In genomic region chr1:245406426-245406825, GRCh38 we compare ENCODE assay signal across 19 cellular contexts.
DNase-seq lines count a peak whose midpoint lies in the region; ATAC-seq and TF ChIP-seq lines count a peak whose summit lies in the region.
"Had no signal": no experiment of that assay in that cellular context is flagged by ENCODE, and none has a peak within 500 bp of the region (broad histone marks: within the 10 kb centered on the region; RNA-seq: fewer than 3 reads in every experiment).

No MANE protein-coding gene starts in this region.

- H3F3A ChIP-seq in SK-N-SH (replicated peaks; ENCODE audit: insufficient read depth) (no peaks in the 10 kb centered on the region), neural progenitor cell (ENCODE audit: low read depth) (no peaks in the 10 kb centered on the region)

- no peak overlapping the region for H3K9ac ChIP-seq in SK-N-SH
- H3K9ac ChIP-seq in neural progenitor cell = no peak overlapping the region
- H3K9ac ChIP-seq: BLaER1 had no signal

- no peak for TF ChIP-seq POLR2A in GM18505 (IDR thresholded peaks at IDR 0.05; ENCODE audit: borderline replicate concordance, extremely low read depth, insufficient read depth, insufficient read length)

- CTCF ChIA-PET in SK-N-SH (lab: Yijun Ruan, JAX) = interaction anchor here (1.2 kb wide), 1 partner anchor 24 kb away, joined by 3 read pairs; no protein-coding TSS in a partner anchor

- H3K4me2 ChIP-seq in SK-N-SH (no peak overlapping the region), neural progenitor cell (no peak overlapping the region)
- H3K4me2 ChIP-seq: BLaER1 had no signal

- H3K9me2 ChIP-seq in SK-N-SH = no peaks in the 10 kb centered on the region

- TF ChIP-seq CTCF in SK-N-SH (IDR thresholded peaks at IDR 0.05) (no peak), neural progenitor cell (IDR thresholded peaks at IDR 0.05) (no peak)

- no peaks in the 10 kb centered on the region for H3K27me3 Mint-ChIP-seq in neural progenitor cell (ENCODE audit: insufficient read depth, low read depth)
- H3K27me3 Mint-ChIP-seq: CD4-positive, CD25-positive, alpha-beta regulatory T cell had no signal

- H3K36me3 ChIP-seq in SK-N-SH (replicated peaks in 1 of 2; ENCODE audit: control insufficient read depth in 1 of 2, insufficient read depth in 2 of 2, low read length in 1 of 2) (peaks cover 0 to 27% of the 10 kb centered on the region in 2 experiments), neural progenitor cell (no peaks in the 10 kb centered on the region)
- H3K36me3 ChIP-seq: BE2C, BLaER1 had no signal

- H3K4me1 ChIP-seq in SK-N-SH (ENCODE audit: control insufficient read depth in 1 of 2, insufficient read depth in 2 of 2, low read depth in 1 of 2, low read length in 1 of 2) (peaks cover 0 to 65% of the 10 kb centered on the region in 2 experiments; a peak in 2 of 4 replicates), neural progenitor cell (peaks cover 25% of the 10 kb centered on the region)
- H3K4me1 ChIP-seq: BLaER1 had no signal

- H3K9me3 ChIP-seq in SK-N-SH = no peaks in the 10 kb centered on the region
- H3K9me3 ChIP-seq in neural progenitor cell (ENCODE audit: low read depth) = no peaks in the 10 kb centered on the region
- H3K9me3 ChIP-seq: BE2C, BLaER1 had no signal

- no peak for TF ChIP-seq RAD21 in SK-N-SH (IDR thresholded peaks at IDR 0.05; ENCODE audit: low read length)

- H3K27ac ChIP-seq in SK-N-SH (ENCODE audit: low read depth in 2 of 2, low read length in 1 of 2) (peak overlapping the region in 1 of 2 experiments; percentile 93; a peak in 2 of 4 replicates), neural progenitor cell (no peak overlapping the region)
- H3K27ac ChIP-seq: BLaER1 had no signal

- H3K27ac Mint-ChIP-seq in neural progenitor cell = peak overlapping the region; percentile 30
- H3K27ac Mint-ChIP-seq: CD14-positive monocyte; CD4-positive, alpha-beta memory T cell; CD4-positive, CD25-positive, alpha-beta regulatory T cell; CD8-positive, alpha-beta memory T cell had no signal

- peak; percentile 91 for DNase-seq in NCI-H82 (lab: John Stamatoyannopoulos, UW)
- DNase-seq in SK-N-SH = peak; percentile 61
- DNase-seq in neural progenitor cell (ENCODE audit: low spot score) = no peak
- DNase-seq in NCI-H2081 treated with DMSO at 0.1 percent for 48 hours (lab: John Stamatoyannopoulos, UW) = no peak
- DNase-seq in activated CD4-positive, alpha-beta T cell treated with anti-CD3 and anti-CD28 coated beads, Interleukin-2, amount 50 U/mL, for 1 hour = no peak
- DNase-seq: 8988T; ACHN; BE2C; C1 segment of cervical spinal cord; CD4-positive, alpha-beta memory T cell; CD4-positive, CD25-positive, alpha-beta regulatory T cell; CD8-positive, alpha-beta memory T cell; COR-L47; DMS79 treated with DMSO at 0.1 percent for 48 hours; GF-D8 had no signal

- H4K20me1 ChIP-seq in SK-N-SH (ENCODE audit: insufficient read depth) (no peaks in the 10 kb centered on the region), neural progenitor cell (ENCODE audit: low read depth) (no peaks in the 10 kb centered on the region)
- H4K20me1 ChIP-seq: BLaER1 had no signal

- H2AFZ ChIP-seq in SK-N-SH (ENCODE audit: low read depth) = no peak overlapping the region
- no peak overlapping the region for H2AFZ ChIP-seq in neural progenitor cell (replicated peaks)

- no peak overlapping the region for H3K4me3 Mint-ChIP-seq in neural progenitor cell
- H3K4me3 Mint-ChIP-seq: CD14-positive monocyte; CD4-positive, alpha-beta memory T cell; CD4-positive, CD25-positive, alpha-beta regulatory T cell had no signal

- WGBS in SK-N-SH (ENCODE audit: low lambda C conversion rate) = 82% methylated on average over 2 of the region's 2 CpGs

- peaks cover 19% of the 10 kb centered on the region for H3K4me1 Mint-ChIP-seq in neural progenitor cell
- H3K4me1 Mint-ChIP-seq: CD4-positive, alpha-beta memory T cell; CD4-positive, CD25-positive, alpha-beta regulatory T cell; CD8-positive, alpha-beta memory T cell had no signal

- H3K9me3 Mint-ChIP-seq in neural progenitor cell = no peaks in the 10 kb centered on the region

- POLR2A ChIA-PET in SK-N-SH (lab: Yijun Ruan, JAX) = no interaction called here

- ATAC-seq in GM18505 (IDR thresholded peaks at IDR 0.05; ENCODE audit: unreplicated experiment) (no peak), GM19463 (IDR thresholded peaks at IDR 0.05; ENCODE audit: unreplicated experiment) (no peak)

- H3K4me3 ChIP-seq in SK-N-SH (ENCODE audit: low read depth in 2 of 2, low read length in 1 of 2) = no peak overlapping the region
- no peak overlapping the region for H3K4me3 ChIP-seq in neural progenitor cell
- H3K4me3 ChIP-seq: BLaER1 had no signal

- peak in 1 of 2 experiments; percentile 83; a peak in 2 of 4 replicates for TF ChIP-seq EP300 in SK-N-SH (IDR thresholded peaks at IDR 0.05; ENCODE audit: borderline replicate concordance in 1 of 2, low read depth in 1 of 2, low read length in 1 of 2)

- no peaks in the 10 kb centered on the region for H3K27me3 ChIP-seq in SK-N-SH (ENCODE audit: insufficient read depth)
- no peaks in the 10 kb centered on the region for H3K27me3 ChIP-seq in neural progenitor cell
- H3K27me3 ChIP-seq: BE2C, BLaER1 had no signal

- H3K36me3 Mint-ChIP-seq in neural progenitor cell = no peaks in the 10 kb centered on the region
- H3K36me3 Mint-ChIP-seq: CD14-positive monocyte; CD4-positive, alpha-beta memory T cell; CD4-positive, CD25-positive, alpha-beta regulatory T cell; CD8-positive, alpha-beta memory T cell had no signal

- H3K79me2 ChIP-seq in SK-N-SH (ENCODE audit: insufficient read depth) = no peaks in the 10 kb centered on the region
- H3K79me2 ChIP-seq in neural progenitor cell (ENCODE audit: low read depth) = no peaks in the 10 kb centered on the region

TF ChIP-seq in SK-N-SH, 30 proteins besides CTCF, POLR2A, EP300 and RAD21:
- no peak for TF ChIP-seq MXI1 (IDR thresholded peaks at IDR 0.05; ENCODE audit: low read depth, low read length)
- peak; percentile 54; the same call in 1 of the 2 replicates for TF ChIP-seq FOXJ3 (CRISPR knock-in tag; IDR thresholded peaks at IDR 0.05)
- no peak for TF ChIP-seq MEF2A (IDR thresholded peaks at IDR 0.05; ENCODE audit: borderline replicate concordance, low read depth)
- TF ChIP-seq NRF1 (IDR thresholded peaks at IDR 0.05; ENCODE audit: low read depth, low read length) = no peak
- peak; percentile 29; the same call in 1 of the 2 replicates for TF ChIP-seq RCOR1 (IDR thresholded peaks at IDR 0.05; ENCODE audit: low read length)
- no peak for TF ChIP-seq NFIC (IDR thresholded peaks at IDR 0.05; ENCODE audit: borderline replicate concordance)
- no peak for TF ChIP-seq TAF1 (IDR thresholded peaks at IDR 0.05; ENCODE audit: borderline replicate concordance, low read depth, low read length)
- TF ChIP-seq SMC3 (IDR thresholded peaks at IDR 0.05; ENCODE audit: low read depth, low read length) = no peak
- no peak for TF ChIP-seq GABPA (IDR thresholded peaks at IDR 0.05; ENCODE audit: low read depth)
- TF ChIP-seq CHD2 (IDR thresholded peaks at IDR 0.05; ENCODE audit: low read length, partially characterized antibody) = peak; percentile 82
- no peak for TF ChIP-seq RFX5 (IDR thresholded peaks at IDR 0.05; ENCODE audit: low read length)
- TF ChIP-seq GATA2 (CRISPR knock-in tag; IDR thresholded peaks at IDR 0.05) = no peak
- TF ChIP-seq MAX (IDR thresholded peaks at IDR 0.05; ENCODE audit: low read depth) = no peak

Comparison
In these comparisons a context has a peak if more than half of its experiments do, and no peak if none do; other contexts are left out.
1. DNase-seq: peak in NCI-H82 (single experiment) and SK-N-SH (single experiment); none in neural progenitor cell (single experiment), NCI-H2081 treated with DMSO at 0.1 percent for 48 hours (single experiment) and activated CD4-positive, alpha-beta T cell treated with anti-CD3 and anti-CD28 coated beads, Interleukin-2, amount 50 U/mL, for 1 hour (single experiment).